ENCODE assay signal across 1 cellular context in genomic region chr12:79934309-79935020, GRCh38.
TF ChIP-seq lines count a peak whose summit lies in the region.

No MANE protein-coding gene starts in this region.

TF ChIP-seq in HepG2, 621 proteins besides CTCF, POLR2A, EP300 and RAD21 (continued from another document and continues in another):
- TF ChIP-seq ZNF414 (CRISPR knock-in tag; IDR thresholded peaks at IDR 0.05): no peak
- no peak for TF ChIP-seq ZC3H4 (CRISPR knock-in tag; IDR thresholded peaks at IDR 0.05; ENCODE audit: borderline replicate concordance)
- no peak; the same call in 1 of the 2 replicates for TF ChIP-seq GABPA (IDR thresholded peaks at IDR 0.05; ENCODE audit: low read depth, low read length)
- TF ChIP-seq GABPA (CRISPR knock-in tag; IDR thresholded peaks at IDR 0.05; ENCODE audit: low read depth): peak; percentile 36; the same call in 1 of the 2 replicates
- TF ChIP-seq ZNF777 (CRISPR knock-in tag; IDR thresholded peaks at IDR 0.05): peak; percentile 59
- TF ChIP-seq ZNF207 (IDR thresholded peaks at IDR 0.05; ENCODE audit: borderline replicate concordance): no peak
- no peak for TF ChIP-seq IKZF4 (CRISPR knock-in tag; IDR thresholded peaks at IDR 0.05; ENCODE audit: borderline replicate concordance, low read depth, not compliant biosample characterization)
- peak; percentile 32; the same call in 1 of the 2 replicates for TF ChIP-seq ZNF225 (CRISPR knock-in tag; IDR thresholded peaks at IDR 0.05)
- TF ChIP-seq ZNF30 (CRISPR knock-in tag; IDR thresholded peaks at IDR 0.05): no peak
- TF ChIP-seq ZNF749 (CRISPR knock-in tag; IDR thresholded peaks at IDR 0.05; ENCODE audit: borderline replicate concordance): no peak
- peak; percentile 22; the same call in 1 of the 2 replicates for TF ChIP-seq MAF1 (CRISPR knock-in tag; IDR thresholded peaks at IDR 0.05; ENCODE audit: borderline replicate concordance)
- TF ChIP-seq ZSCAN22 (CRISPR knock-in tag; IDR thresholded peaks at IDR 0.05): 0 out of 2 replicates have a peak, but pooled peaks have one; percentile 43
- TF ChIP-seq BCL3 (CRISPR knock-in tag; IDR thresholded peaks at IDR 0.05): 0 out of 2 replicates have a peak, but pooled peaks have one; percentile 3
- TF ChIP-seq PREB (CRISPR knock-in tag; IDR thresholded peaks at IDR 0.05): 0 out of 2 replicates have a peak, but pooled peaks have one; percentile 89
- TF ChIP-seq ZNF282 (IDR thresholded peaks at IDR 0.05; ENCODE audit: partially characterized antibody): no peak
- TF ChIP-seq ZNF577 (CRISPR knock-in tag; IDR thresholded peaks at IDR 0.05; ENCODE audit: borderline replicate concordance, low read depth): 0 out of 2 replicates have a peak, but pooled peaks have one; percentile 49
- TF ChIP-seq TCF12 (IDR thresholded peaks at IDR 0.05): no peak
- TF ChIP-seq TCF12 (CRISPR knock-in tag; IDR thresholded peaks at IDR 0.05): no peak
- TF ChIP-seq ZFP90 (CRISPR knock-in tag; IDR thresholded peaks at IDR 0.05; ENCODE audit: borderline replicate concordance): no peak
- peak; percentile 68; the same call in 1 of the 2 replicates for TF ChIP-seq ZFX (CRISPR knock-in tag; IDR thresholded peaks at IDR 0.05; ENCODE audit: low read depth)
- TF ChIP-seq SRSF1 (optimal IDR thresholded peaks at IDR 0.05; ENCODE audit: low read depth, low read length): peak; percentile 19
- TF ChIP-seq ZUFSP (CRISPR knock-in tag; IDR thresholded peaks at IDR 0.05; ENCODE audit: borderline replicate concordance): no peak
- TF ChIP-seq SNAI1 (CRISPR knock-in tag; IDR thresholded peaks at IDR 0.05; ENCODE audit: borderline replicate concordance): no peak
- TF ChIP-seq ZNF350 (CRISPR knock-in tag; IDR thresholded peaks at IDR 0.05; ENCODE audit: borderline replicate concordance, low read depth): peak; percentile 75; the same call in 1 of the 2 replicates
- no peak for TF ChIP-seq ZNF354B (CRISPR knock-in tag; IDR thresholded peaks at IDR 0.05)
- TF ChIP-seq NBN (conservative IDR thresholded peaks at IDR 0.05): no peak
- TF ChIP-seq PAWR (CRISPR knock-in tag; IDR thresholded peaks at IDR 0.05; ENCODE audit: borderline replicate concordance): no peak
- TF ChIP-seq KDM2A (CRISPR knock-in tag; IDR thresholded peaks at IDR 0.05; ENCODE audit: borderline replicate concordance, low read depth): peak; percentile 78; the same call in 1 of the 2 replicates
- no peak for TF ChIP-seq POLR2G (IDR thresholded peaks at IDR 0.05; ENCODE audit: low read depth, low read length)
- TF ChIP-seq SRSF4 (IDR thresholded peaks at IDR 0.05; ENCODE audit: low read depth, low read length, poor library complexity, severe bottlenecking): no peak
- TF ChIP-seq ZMAT3 (CRISPR knock-in tag; conservative IDR thresholded peaks at IDR 0.05): no peak
- TF ChIP-seq ETS1 (CRISPR knock-in tag; IDR thresholded peaks at IDR 0.05): 0 out of 2 replicates have a peak, but pooled peaks have one; percentile 45
- 0 out of 2 replicates have a peak, but pooled peaks have one; percentile 21 for TF ChIP-seq MTA1 (CRISPR knock-in tag; IDR thresholded peaks at IDR 0.05; ENCODE audit: borderline replicate concordance)
- TF ChIP-seq MLXIP (CRISPR knock-in tag; IDR thresholded peaks at IDR 0.05; ENCODE audit: borderline replicate concordance): no peak
- TF ChIP-seq ZNF747 (CRISPR knock-in tag; IDR thresholded peaks at IDR 0.05; ENCODE audit: borderline replicate concordance): 0 out of 2 replicates have a peak, but pooled peaks have one; percentile 35
- 0 out of 2 replicates have a peak, but pooled peaks have one; percentile 14 for TF ChIP-seq ZNF580 (CRISPR knock-in tag; IDR thresholded peaks at IDR 0.05; ENCODE audit: borderline replicate concordance, low read depth)
- TF ChIP-seq PRDM10 (CRISPR knock-in tag; IDR thresholded peaks at IDR 0.05; ENCODE audit: low read depth): no peak
- TF ChIP-seq AGO2 (optimal IDR thresholded peaks at IDR 0.05; ENCODE audit: low read depth, low read length): peak; percentile 33
- no peak for TF ChIP-seq ZNF12 (CRISPR knock-in tag; IDR thresholded peaks at IDR 0.05)
- TF ChIP-seq HES4 (CRISPR knock-in tag; IDR thresholded peaks at IDR 0.05; ENCODE audit: borderline replicate concordance): 0 out of 2 replicates have a peak, but pooled peaks have one; percentile 27
- TF ChIP-seq TAF1 (CRISPR knock-in tag; IDR thresholded peaks at IDR 0.05): peak; percentile 76
- no peak for TF ChIP-seq BCLAF1 (IDR thresholded peaks at IDR 0.05)
- no peak for TF ChIP-seq ZNF883 (CRISPR knock-in tag; IDR thresholded peaks at IDR 0.05; ENCODE audit: not compliant biosample characterization)
- TF ChIP-seq ZNF235 (CRISPR knock-in tag; IDR thresholded peaks at IDR 0.05; ENCODE audit: borderline replicate concordance): peak; percentile 59; the same call in 1 of the 2 replicates
